ENCODE assay signal across 22 cellular contexts in genomic region chr14:93927746-93928145, GRCh38. TPM values are rescaled to one million over a fixed set of nuclear protein-coding genes. Genes with fewer than 3 reads are reported as not detected.
DNase-seq lines count a peak whose midpoint lies in the region; ATAC-seq and TF ChIP-seq lines count a peak whose summit lies in the region.
"Had no signal": no experiment of that assay in that cellular context is flagged by ENCODE, and none has a peak within 500 bp of the region (broad histone marks: within the 10 kb centered on the region; RNA-seq: fewer than 3 reads in every experiment).

No MANE protein-coding gene starts in this region.

- TF ChIP-seq EP300 in SK-N-SH (IDR thresholded peaks at IDR 0.05; ENCODE audit: borderline replicate concordance in 1 of 2, low read depth in 1 of 2, low read length in 1 of 2): no peak

- no peaks in the 10 kb centered on the region for H3K9me3 Mint-ChIP-seq in MCF 10A (ENCODE audit: unreplicated experiment)
- peaks cover 0 to 2% (median 0%) of the 10 kb centered on the region in 5 experiments for H3K9me3 Mint-ChIP-seq in brain
- no peaks in the 10 kb centered on the region for H3K9me3 Mint-ChIP-seq in memory B cell

- dilution Hi-C loops in mammary epithelial cell (cut with HindIII; ENCODE audit: low sequenced_read_pairs): no loop called here

- no peaks in the 10 kb centered on the region for H3K4me1 ChIP-seq in mammary epithelial cell (ENCODE audit: insufficient read depth, low read length)
- H3K4me1 ChIP-seq in gastrocnemius medialis: peaks cover 0 to 4% of the 10 kb centered on the region in 2 donors
- no peaks in the 10 kb centered on the region for H3K4me1 ChIP-seq in SK-N-SH (ENCODE audit: control insufficient read depth in 1 of 2, insufficient read depth in 2 of 2, low read depth in 1 of 2, low read length in 1 of 2)

- CTCF ChIA-PET in mammary epithelial cell (lab: Charles Lee; ENCODE audit: low non-redundant PET): no interaction called here
- CTCF ChIA-PET in MCF 10A (lab: Yijun Ruan, JAX): no interaction called here
- CTCF ChIA-PET in SK-N-SH (lab: Yijun Ruan, JAX): interaction anchor here (1.2 to 1.9 kb wide), 4 partner anchors 9 to 273 kb away, joined by 4 to 5 read pairs (median 4); no protein-coding TSS in a partner anchor

- no peak overlapping the region for H3K27ac ChIP-seq in mammary epithelial cell (ENCODE audit: insufficient read depth, low read depth, low read length)
- H3K27ac ChIP-seq in gastrocnemius medialis: peak overlapping the region in 3 of 4 donors; percentile 1 to 55 (median 46)
- no peak overlapping the region for H3K27ac ChIP-seq in SK-N-SH (ENCODE audit: low read depth in 2 of 2, low read length in 1 of 2)
- H3K27ac ChIP-seq: 22Rv1, C4-2B had no signal

- H3K4me1 Mint-ChIP-seq in MCF 10A (ENCODE audit: insufficient read depth, unreplicated experiment) (no peaks in the 10 kb centered on the region), brain (peaks cover 66% of the 10 kb centered on the region), memory B cell (no peaks in the 10 kb centered on the region)

- H3K9me3 ChIP-seq in mammary epithelial cell (replicated peaks; ENCODE audit: insufficient read depth, low read length) (no peaks in the 10 kb centered on the region), gastrocnemius medialis (no peaks in the 10 kb centered on the region), SK-N-SH (no peaks in the 10 kb centered on the region)

- TF ChIP-seq RAD21 in SK-N-SH (IDR thresholded peaks at IDR 0.05; ENCODE audit: low read length): no peak

- ATAC-seq in memory B cell (ENCODE audit: low read depth) (peak; percentile 24), gastrocnemius medialis (peak in 1 of 2 donors; percentile 5)
- ATAC-seq: HCT116 had no signal

- H3K4me3 Mint-ChIP-seq in MCF 10A (ENCODE audit: unreplicated experiment) (no peak overlapping the region), brain (peak overlapping the region; percentile 22 to 65 (median 51)), memory B cell (no peak overlapping the region)

- in situ Hi-C loops in mammary epithelial cell (cut with MboI; ENCODE audit: low sequenced_read_pairs in 2 of 2): no loop called here
- in situ Hi-C loops in gastrocnemius medialis (cut with MboI; ENCODE audit: low sequenced_read_pairs in 4 of 4): no loop called here

- WGBS in mammary epithelial cell (ENCODE audit: low coverage, missing lambda C conversion rate): 100% methylated on average over 1 of the region's 6 CpGs
- 58% methylated on average over 5 of the region's 6 CpGs for WGBS in SK-N-SH (ENCODE audit: low lambda C conversion rate)

- TF ChIP-seq POLR2A in gastrocnemius medialis (IDR thresholded peaks at IDR 0.05): no peak

- H3K4me2 ChIP-seq in mammary epithelial cell (ENCODE audit: insufficient read depth, low read depth, low read length) (peak overlapping the region; percentile 26), SK-N-SH (no peak overlapping the region)

- H3K36me3 ChIP-seq in mammary epithelial cell (ENCODE audit: insufficient read depth, low read length) (no peaks in the 10 kb centered on the region), gastrocnemius medialis (peaks cover 0 to 25% of the 10 kb centered on the region in 2 donors), SK-N-SH (replicated peaks in 1 of 2; ENCODE audit: control insufficient read depth in 1 of 2, insufficient read depth in 2 of 2, low read length in 1 of 2) (no peaks in the 10 kb centered on the region)

- intact Hi-C loops in mammary epithelial cell (cut with micrococcal nuclease): no loop called here
- intact Hi-C loops in MCF 10A (cut with micrococcal nuclease): no loop called here
- intact Hi-C loops in gastrocnemius medialis (cut with DNase I; ENCODE audit: low total_unique reads): no loop called here

- no peak overlapping the region for H3K27ac Mint-ChIP-seq in MCF 10A (ENCODE audit: low read depth, unreplicated experiment)
- peak overlapping the region in 2 of 5 experiments; percentile 81 to 99 for H3K27ac Mint-ChIP-seq in brain
- H3K27ac Mint-ChIP-seq in memory B cell: no peak overlapping the region

- H3K36me3 Mint-ChIP-seq in MCF 10A (ENCODE audit: insufficient read depth, unreplicated experiment) (no peaks in the 10 kb centered on the region), brain (no peaks in the 10 kb centered on the region), memory B cell (no peaks in the 10 kb centered on the region)

- TF ChIP-seq CTCF in mammary epithelial cell (conservative IDR thresholded peaks at IDR 0.05 in 1 of 2, IDR thresholded peaks at IDR 0.05 in 1 of 2; ENCODE audit: extremely low read depth in 1 of 2, insufficient read depth in 1 of 2, low read depth in 1 of 2, low read length in 2 of 2): no peak
- TF ChIP-seq CTCF in MCF 10A (IDR thresholded peaks at IDR 0.05; ENCODE audit: unreplicated experiment): no peak
- no peak for TF ChIP-seq CTCF in brain (conservative IDR thresholded peaks at IDR 0.05)
- TF ChIP-seq CTCF in gastrocnemius medialis (IDR thresholded peaks at IDR 0.05 in 4 of 5, conservative IDR thresholded peaks at IDR 0.05 in 1 of 5): no peak
- no peak for TF ChIP-seq CTCF in SK-N-SH (IDR thresholded peaks at IDR 0.05)

- H3K27me3 Mint-ChIP-seq in MCF 10A (ENCODE audit: insufficient read depth, unreplicated experiment): no peaks in the 10 kb centered on the region
- peaks cover 5% of the 10 kb centered on the region for H3K27me3 Mint-ChIP-seq in brain
- peaks cover 4% of the 10 kb centered on the region for H3K27me3 Mint-ChIP-seq in memory B cell

- no peaks in the 10 kb centered on the region for H3K9me2 ChIP-seq in SK-N-SH

- H4K20me1 ChIP-seq in mammary epithelial cell (ENCODE audit: insufficient read depth, low read length) (no peaks in the 10 kb centered on the region), SK-N-SH (ENCODE audit: insufficient read depth) (no peaks in the 10 kb centered on the region)

- H2AFZ ChIP-seq in mammary epithelial cell (ENCODE audit: low read depth, low read length): peak overlapping the region; percentile 55
- no peak overlapping the region for H2AFZ ChIP-seq in SK-N-SH (ENCODE audit: low read depth)

- DNase-seq in mammary epithelial cell: no peak
- no peak for DNase-seq in MCF 10A (ENCODE audit: unreplicated experiment)
- no peak for DNase-seq in memory B cell (ENCODE audit: low spot score in 2 of 2)
- no peak for DNase-seq in gastrocnemius medialis
- DNase-seq in SK-N-SH: no peak
- DNase-seq in T-helper 2 cell: no peak
- DNase-seq in NCI-H1436 (lab: John Stamatoyannopoulos, UW): no peak
- DNase-seq: AML-193; GDM1; GOT3; NCI-H1092 treated with DMSO at 0.1 percent for 48 hours; NCI-H2081; NCI-H446 treated with DMSO at 0.1 percent for 48 hours; NK-92 treated with Interleukin-12 subunit alpha and Interleukin-12 subunit beta, amount 100 ng/mL, for 24 hours; OCI-M1; SHP77 treated with DMSO at 0.1 percent for 48 hours had no signal

- no peaks in the 10 kb centered on the region for H3K79me2 ChIP-seq in mammary epithelial cell (ENCODE audit: insufficient read depth, low read length)
- no peaks in the 10 kb centered on the region for H3K79me2 ChIP-seq in SK-N-SH (ENCODE audit: insufficient read depth)

- H3K27me3 ChIP-seq in mammary epithelial cell (ENCODE audit: insufficient read depth, low read length) (no peaks in the 10 kb centered on the region), gastrocnemius medialis (no peaks in the 10 kb centered on the region), SK-N-SH (ENCODE audit: insufficient read depth) (no peaks in the 10 kb centered on the region)

- BruUV-seq in mammary epithelial cell (replicated peaks; lab: Mats Ljungman, UMichigan) (no TSS peak), MCF 10A (replicated peaks; lab: Mats Ljungman, UMichigan) (no TSS peak)

- no peak overlapping the region for H3K4me3 ChIP-seq in mammary epithelial cell (replicated peaks in 1 of 3; ENCODE audit: insufficient read depth in 1 of 3, low read depth in 2 of 3, low read length in 3 of 3)
- no peak overlapping the region for H3K4me3 ChIP-seq in gastrocnemius medialis
- H3K4me3 ChIP-seq in SK-N-SH (ENCODE audit: low read depth in 2 of 2, low read length in 1 of 2): no peak overlapping the region

- POLR2A ChIA-PET in MCF 10A (lab: Yijun Ruan, JAX): no interaction called here
- POLR2A ChIA-PET in SK-N-SH (lab: Yijun Ruan, JAX): no interaction called here

- no peak overlapping the region for H3K9ac ChIP-seq in mammary epithelial cell (ENCODE audit: insufficient read depth, low read length)
- no peak overlapping the region for H3K9ac ChIP-seq in SK-N-SH

- no peaks in the 10 kb centered on the region for H3F3A ChIP-seq in SK-N-SH (replicated peaks; ENCODE audit: insufficient read depth)

TF ChIP-seq in SK-N-SH, 30 proteins besides CTCF, POLR2A, EP300 and RAD21 (continues in another document):
- TF ChIP-seq RCOR1 (IDR thresholded peaks at IDR 0.05; ENCODE audit: low read length) (no peak), RFX5 (IDR thresholded peaks at IDR 0.05; ENCODE audit: low read length) (no peak), USF1 (IDR thresholded peaks at IDR 0.05; ENCODE audit: borderline replicate concordance, low read depth) (no peak), SMC3 (IDR thresholded peaks at IDR 0.05; ENCODE audit: low read depth, low read length) (no peak), RXRA (IDR thresholded peaks at IDR 0.05; ENCODE audit: borderline replicate concordance, low read depth) (no peak), GATA2 (CRISPR knock-in tag; IDR thresholded peaks at IDR 0.05) (no peak), MEF2A (IDR thresholded peaks at IDR 0.05; ENCODE audit: borderline replicate concordance, low read depth) (no peak), NRF1 (IDR thresholded peaks at IDR 0.05; ENCODE audit: low read depth, low read length) (no peak)

RNA-seq across cellular contexts. Expression of gene FAM181A, which starts 0.6 kb away (rescaled TPM):
- under 1 TPM in 1 of 2 donors, not detected in 1; 0.17 TPM for total RNA-seq in mammary epithelial cell
- polyA plus RNA-seq in mammary epithelial cell: 0.18 TPM
- polyA minus RNA-seq in mammary epithelial cell: not detected
- total RNA-seq in MCF 10A (2022): not detected in 2 replicates
- 2.3 TPM for polyA plus RNA-seq in brain (ENCODE audit: insufficient read depth, low read depth, low replicate concordance)
- total RNA-seq in gastrocnemius medialis: not detected
- polyA plus RNA-seq in SK-N-SH (2012; rRNA removed): not detected in 2 replicates
- polyA plus RNA-seq in SK-N-SH (2012; cell fraction: cytosol; rRNA removed): not detected in 2 replicates
- not detected in 2 replicates for polyA plus RNA-seq in SK-N-SH (2012; cell fraction: nucleus; rRNA removed)
- total RNA-seq: Daoy, LHCN-M2 had no signal

RNA-seq across cellular contexts. Expression of gene ASB2, which starts 48.6 kb away (rescaled TPM):
- total RNA-seq in mammary epithelial cell: under 1 TPM; 0.17 to 0.19 TPM
- 0.92 TPM for polyA plus RNA-seq in mammary epithelial cell
- polyA minus RNA-seq in mammary epithelial cell: not detected
- not detected in 2 replicates for total RNA-seq in MCF 10A (2022)
- 0.70 TPM for polyA plus RNA-seq in brain (ENCODE audit: insufficient read depth, low read depth, low replicate concordance)
- total RNA-seq in gastrocnemius medialis: 100 to 1,000 TPM; 335 to 819 (median 539) TPM
- polyA plus RNA-seq in SK-N-SH (2012; rRNA removed): 0.13 and 0.15 TPM in 2 replicates
- 0.01 and 0.03 TPM in 2 replicates for polyA plus RNA-seq in SK-N-SH (2012; cell fraction: cytosol; rRNA removed)
- polyA plus RNA-seq in SK-N-SH (2012; cell fraction: nucleus; rRNA removed): 0.20 and 0.33 TPM in 2 replicates

Comparison
In these comparisons a context has a peak if more than half of its experiments do, and no peak if none do; other contexts are left out.
1. H3K27ac ChIP-seq: peak in gastrocnemius medialis (3 of 4); none in mammary epithelial cell (single experiment) and SK-N-SH (0 of 2).
2. H3K4me3 Mint-ChIP-seq: peak in brain (5 of 5); none in MCF 10A (single experiment) and memory B cell (single experiment).
3. RNA of gene ASB2, which starts 48.6 kb away (total RNA-seq): 335 to 819 TPM in gastrocnemius medialis; 0.17 to 0.19 TPM in mammary epithelial cell and not detected in MCF 10A; every median in the first group is over 100 times any median in the second.